1 cellular context compared by ENCODE assay signal in genomic region chr1:23126200-23126599, GRCh38.
TF ChIP-seq lines count a peak whose summit lies in the region.

No MANE protein-coding gene starts in this region.

TF ChIP-seq in GM23338, 12 proteins besides CTCF, POLR2A, EP300 and RAD21 (continued from another document):
- TF ChIP-seq, protein P1, sequence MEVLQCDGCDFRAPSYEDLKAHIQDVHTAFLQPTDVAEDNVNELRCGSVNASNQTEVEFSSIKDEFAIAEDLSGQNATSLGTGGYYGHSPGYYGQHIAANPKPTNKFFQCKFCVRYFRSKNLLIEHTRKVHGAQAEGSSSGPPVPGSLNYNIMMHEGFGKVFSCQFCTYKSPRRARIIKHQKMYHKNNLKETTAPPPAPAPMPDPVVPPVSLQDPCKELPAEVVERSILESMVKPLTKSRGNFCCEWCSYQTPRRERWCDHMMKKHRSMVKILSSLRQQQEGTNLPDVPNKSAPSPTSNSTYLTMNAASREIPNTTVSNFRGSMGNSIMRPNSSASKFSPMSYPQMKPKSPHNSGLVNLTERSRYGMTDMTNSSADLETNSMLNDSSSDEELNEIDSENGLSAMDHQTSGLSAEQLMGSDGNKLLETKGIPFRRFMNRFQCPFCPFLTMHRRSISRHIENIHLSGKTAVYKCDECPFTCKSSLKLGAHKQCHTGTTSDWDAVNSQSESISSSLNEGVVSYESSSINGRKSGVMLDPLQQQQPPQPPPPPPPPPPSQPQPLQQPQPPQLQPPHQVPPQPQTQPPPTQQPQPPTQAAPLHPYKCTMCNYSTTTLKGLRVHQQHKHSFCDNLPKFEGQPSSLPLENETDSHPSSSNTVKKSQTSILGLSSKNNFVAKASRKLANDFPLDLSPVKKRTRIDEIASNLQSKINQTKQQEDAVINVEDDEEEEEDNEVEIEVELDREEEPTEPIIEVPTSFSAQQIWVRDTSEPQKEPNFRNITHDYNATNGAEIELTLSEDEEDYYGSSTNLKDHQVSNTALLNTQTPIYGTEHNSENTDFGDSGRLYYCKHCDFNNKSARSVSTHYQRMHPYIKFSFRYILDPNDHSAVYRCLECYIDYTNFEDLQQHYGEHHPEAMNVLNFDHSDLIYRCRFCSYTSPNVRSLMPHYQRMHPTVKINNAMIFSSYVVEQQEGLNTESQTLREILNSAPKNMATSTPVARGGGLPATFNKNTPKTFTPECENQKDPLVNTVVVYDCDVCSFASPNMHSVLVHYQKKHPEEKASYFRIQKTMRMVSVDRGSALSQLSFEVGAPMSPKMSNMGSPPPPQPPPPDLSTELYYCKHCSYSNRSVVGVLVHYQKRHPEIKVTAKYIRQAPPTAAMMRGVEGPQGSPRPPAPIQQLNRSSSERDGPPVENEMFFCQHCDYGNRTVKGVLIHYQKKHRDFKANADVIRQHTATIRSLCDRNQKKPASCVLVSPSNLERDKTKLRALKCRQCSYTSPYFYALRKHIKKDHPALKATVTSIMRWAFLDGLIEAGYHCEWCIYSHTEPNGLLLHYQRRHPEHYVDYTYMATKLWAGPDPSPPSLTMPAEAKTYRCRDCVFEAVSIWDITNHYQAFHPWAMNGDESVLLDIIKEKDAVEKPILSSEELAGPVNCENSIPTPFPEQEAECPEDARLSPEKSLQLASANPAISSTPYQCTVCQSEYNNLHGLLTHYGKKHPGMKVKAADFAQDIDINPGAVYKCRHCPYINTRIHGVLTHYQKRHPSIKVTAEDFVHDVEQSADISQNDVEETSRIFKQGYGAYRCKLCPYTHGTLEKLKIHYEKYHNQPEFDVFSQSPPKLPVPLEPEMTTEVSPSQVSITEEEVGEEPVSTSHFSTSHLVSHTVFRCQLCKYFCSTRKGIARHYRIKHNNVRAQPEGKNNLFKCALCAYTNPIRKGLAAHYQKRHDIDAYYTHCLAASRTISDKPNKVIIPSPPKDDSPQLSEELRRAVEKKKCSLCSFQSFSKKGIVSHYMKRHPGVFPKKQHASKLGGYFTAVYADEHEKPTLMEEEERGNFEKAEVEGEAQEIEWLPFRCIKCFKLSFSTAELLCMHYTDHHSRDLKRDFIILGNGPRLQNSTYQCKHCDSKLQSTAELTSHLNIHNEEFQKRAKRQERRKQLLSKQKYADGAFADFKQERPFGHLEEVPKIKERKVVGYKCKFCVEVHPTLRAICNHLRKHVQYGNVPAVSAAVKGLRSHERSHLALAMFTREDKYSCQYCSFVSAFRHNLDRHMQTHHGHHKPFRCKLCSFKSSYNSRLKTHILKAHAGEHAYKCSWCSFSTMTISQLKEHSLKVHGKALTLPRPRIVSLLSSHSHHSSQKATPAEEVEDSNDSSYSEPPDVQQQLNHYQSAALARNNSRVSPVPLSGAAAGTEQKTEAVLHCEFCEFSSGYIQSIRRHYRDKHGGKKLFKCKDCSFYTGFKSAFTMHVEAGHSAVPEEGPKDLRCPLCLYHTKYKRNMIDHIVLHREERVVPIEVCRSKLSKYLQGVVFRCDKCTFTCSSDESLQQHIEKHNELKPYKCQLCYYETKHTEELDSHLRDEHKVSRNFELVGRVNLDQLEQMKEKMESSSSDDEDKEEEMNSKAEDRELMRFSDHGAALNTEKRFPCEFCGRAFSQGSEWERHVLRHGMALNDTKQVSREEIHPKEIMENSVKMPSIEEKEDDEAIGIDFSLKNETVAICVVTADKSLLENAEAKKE (CRISPR knock-in tag; IDR thresholded peaks at IDR 0.05): no peak
- TF ChIP-seq, protein P2, sequence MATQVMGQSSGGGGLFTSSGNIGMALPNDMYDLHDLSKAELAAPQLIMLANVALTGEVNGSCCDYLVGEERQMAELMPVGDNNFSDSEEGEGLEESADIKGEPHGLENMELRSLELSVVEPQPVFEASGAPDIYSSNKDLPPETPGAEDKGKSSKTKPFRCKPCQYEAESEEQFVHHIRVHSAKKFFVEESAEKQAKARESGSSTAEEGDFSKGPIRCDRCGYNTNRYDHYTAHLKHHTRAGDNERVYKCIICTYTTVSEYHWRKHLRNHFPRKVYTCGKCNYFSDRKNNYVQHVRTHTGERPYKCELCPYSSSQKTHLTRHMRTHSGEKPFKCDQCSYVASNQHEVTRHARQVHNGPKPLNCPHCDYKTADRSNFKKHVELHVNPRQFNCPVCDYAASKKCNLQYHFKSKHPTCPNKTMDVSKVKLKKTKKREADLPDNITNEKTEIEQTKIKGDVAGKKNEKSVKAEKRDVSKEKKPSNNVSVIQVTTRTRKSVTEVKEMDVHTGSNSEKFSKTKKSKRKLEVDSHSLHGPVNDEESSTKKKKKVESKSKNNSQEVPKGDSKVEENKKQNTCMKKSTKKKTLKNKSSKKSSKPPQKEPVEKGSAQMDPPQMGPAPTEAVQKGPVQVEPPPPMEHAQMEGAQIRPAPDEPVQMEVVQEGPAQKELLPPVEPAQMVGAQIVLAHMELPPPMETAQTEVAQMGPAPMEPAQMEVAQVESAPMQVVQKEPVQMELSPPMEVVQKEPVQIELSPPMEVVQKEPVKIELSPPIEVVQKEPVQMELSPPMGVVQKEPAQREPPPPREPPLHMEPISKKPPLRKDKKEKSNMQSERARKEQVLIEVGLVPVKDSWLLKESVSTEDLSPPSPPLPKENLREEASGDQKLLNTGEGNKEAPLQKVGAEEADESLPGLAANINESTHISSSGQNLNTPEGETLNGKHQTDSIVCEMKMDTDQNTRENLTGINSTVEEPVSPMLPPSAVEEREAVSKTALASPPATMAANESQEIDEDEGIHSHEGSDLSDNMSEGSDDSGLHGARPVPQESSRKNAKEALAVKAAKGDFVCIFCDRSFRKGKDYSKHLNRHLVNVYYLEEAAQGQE (IDR thresholded peaks at IDR 0.05; ENCODE audit: unreplicated experiment): no peak
- TF ChIP-seq NANOG (IDR thresholded peaks at IDR 0.05; ENCODE audit: borderline replicate concordance): no peak
- TF ChIP-seq ZNF114 (CRISPR knock-in tag; IDR thresholded peaks at IDR 0.05): no peak
- no peak for TF ChIP-seq STAT1 (IDR thresholded peaks at IDR 0.05; ENCODE audit: unreplicated experiment)
- no peak for TF ChIP-seq POLR2AphosphoS5 (IDR thresholded peaks at IDR 0.05; ENCODE audit: low read depth)
- TF ChIP-seq EZH2phosphoT487 (IDR thresholded peaks at IDR 0.05; ENCODE audit: unreplicated experiment): no peak
- no peak for TF ChIP-seq EZH2 (IDR thresholded peaks at IDR 0.05; ENCODE audit: low read depth, unreplicated experiment)
TF ChIP-seq in GM23338: peak in this region for 0.
